8 cellular contexts compared by ENCODE assay signal in the genomic region with DNA sequence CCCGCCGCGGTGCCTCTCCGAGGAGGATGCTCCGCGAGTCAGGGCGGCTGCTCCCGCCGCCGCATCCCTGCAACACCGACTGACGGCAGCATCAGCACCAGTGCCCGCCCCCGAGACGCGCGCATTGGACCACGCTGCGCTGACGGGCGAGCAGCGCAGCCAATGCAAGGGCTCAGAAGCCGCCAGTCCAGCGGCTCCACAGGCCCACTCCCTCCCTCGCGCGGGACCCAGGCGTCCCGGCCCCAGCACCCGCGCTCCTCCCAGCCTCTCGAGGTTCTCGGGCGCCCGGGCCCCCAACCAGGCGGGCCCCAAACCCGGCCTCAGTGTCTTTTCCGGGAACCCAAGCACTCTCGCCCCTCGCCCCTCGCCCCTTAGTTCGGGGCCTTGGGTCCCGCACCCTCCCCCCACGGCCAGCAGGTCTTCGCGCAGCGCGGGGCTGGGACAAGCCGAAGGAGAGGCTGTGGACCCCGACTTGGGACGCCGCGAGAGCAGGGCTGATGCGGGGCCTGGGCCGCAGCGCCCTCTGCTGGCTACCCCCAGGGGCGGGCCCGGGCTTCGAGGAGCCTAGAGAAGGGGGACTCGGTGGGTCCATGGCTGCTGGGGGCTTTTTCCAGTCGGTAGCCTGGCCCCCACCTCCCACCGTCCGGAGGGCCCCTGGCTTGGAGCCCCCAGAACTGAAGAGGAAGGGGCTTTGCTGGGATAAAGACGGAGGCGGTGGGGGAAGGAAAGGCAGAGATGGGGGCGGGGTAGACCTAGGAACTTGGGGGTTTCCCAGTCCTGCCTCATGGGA. TPM values are rescaled to one million over a fixed set of nuclear protein-coding genes. Genes with fewer than 3 reads are reported as not detected.
DNase-seq lines count a peak whose midpoint lies in the region; ATAC-seq, FAIRE-seq and TF ChIP-seq lines count a peak whose summit lies in the region.

A gene (minus strand): TSS at position 81 of the 790 bp plus-strand sequence. CDS start 9,498 bp downstream, outside the sequence.

- TF ChIP-seq CTCF in pancreas (IDR thresholded peaks at IDR 0.05) = peak; percentile 92 to 94 (median 92)
- peak; percentile 80 to 99 (median 92) for TF ChIP-seq CTCF in thyroid gland (IDR thresholded peaks at IDR 0.05)

- peaks cover 3% of the 10 kb centered on the region for H3K27me3 Mint-ChIP-seq in activated naive CD8-positive, alpha-beta T cell

- peak within 1 kb of the TSS; percentile 75 for H3K4me3 Mint-ChIP-seq in activated naive CD8-positive, alpha-beta T cell

- 2% methylated on average over 49 to 66 of the region's 66 CpGs for WGBS in pancreas, 2 donors
- WGBS in thyroid gland, 2 donors = 4 to 25% methylated on average over 6 to 30 of the region's 66 CpGs

- no peak for TF ChIP-seq POLR2A in thyroid gland (IDR thresholded peaks at IDR 0.05)

- intact Hi-C loops in Right ventricle myocardium inferior (cut with DNase I) (loop anchor here (1.0 to 10.0 kb wide), 2 partner anchors 35 to 279 kb away; no protein-coding TSS in a partner anchor), pancreas (cut with DNase I) (no loop called here), thyroid gland (cut with DNase I) (loop anchor here (2.0 kb wide), 1 partner anchor 37 kb away; no protein-coding TSS in a partner anchor)

- peak; percentile 70 for DNase-seq in DMS53 treated with DMSO at 0.1 percent for 48 hours (lab: John Stamatoyannopoulos, UW; ENCODE audit: unreplicated experiment)
- DNase-seq in GOT3 (lab: John Stamatoyannopoulos, UW) = peak; percentile 3
- DNase-seq in M059J (ENCODE audit: low read depth) = peak; percentile 74
- DNase-seq in SK-N-MC (ENCODE audit: low read depth, low spot score) = no peak
- DNase-seq in Right ventricle myocardium inferior (ENCODE audit: missing footprints) = peak; percentile 92
- peak; percentile 71 to 93 (median 83) for DNase-seq in pancreas
- peak; percentile 79 to 83 for DNase-seq in thyroid gland

- no peaks in the 10 kb centered on the region for H3K9me3 Mint-ChIP-seq in activated naive CD8-positive, alpha-beta T cell (ENCODE audit: low read depth)

- H3K36me3 ChIP-seq in SK-N-MC (ENCODE audit: insufficient read depth, low read length) (no peaks in the 10 kb centered on the region), pancreas (no peaks in the 10 kb centered on the region), thyroid gland (no peaks in the 10 kb centered on the region)

- H3K36me3 Mint-ChIP-seq in activated naive CD8-positive, alpha-beta T cell = no peaks in the 10 kb centered on the region

- FAIRE-seq in pancreas (lab: Jason Lieb, UNC) = no peak

- H3K4me1 ChIP-seq in pancreas (no peaks in the 10 kb centered on the region), thyroid gland (no peaks in the 10 kb centered on the region)

- peaks cover 12% of the 10 kb centered on the region for H3K4me1 Mint-ChIP-seq in activated naive CD8-positive, alpha-beta T cell (ENCODE audit: low read depth)

- H3K27ac Mint-ChIP-seq in activated naive CD8-positive, alpha-beta T cell = no peak within 1 kb of the TSS

- ATAC-seq in Right ventricle myocardium inferior (peak; percentile 97), pancreas (peak; percentile 98 to 99 (median 99))

- H3K27me3 ChIP-seq in pancreas = no peaks in the 10 kb centered on the region
- H3K27me3 ChIP-seq in thyroid gland = no peaks in the 10 kb centered on the region

- H3K27ac ChIP-seq in SK-N-MC (no peak within 1 kb of the TSS), pancreas (no peak within 1 kb of the TSS), thyroid gland (no peak within 1 kb of the TSS)

- peak within 1 kb of the TSS; percentile 53 for H3K9ac ChIP-seq in SK-N-MC (ENCODE audit: insufficient read length)

- H3K9me3 ChIP-seq in SK-N-MC (ENCODE audit: low read depth, low read length) (no peaks in the 10 kb centered on the region), pancreas (no peaks in the 10 kb centered on the region), thyroid gland (no peaks in the 10 kb centered on the region)

- H3K4me3 ChIP-seq in SK-N-MC (peak within 1 kb of the TSS; percentile 87), pancreas (peak within 1 kb of the TSS; percentile 47 to 83 (median 70)), thyroid gland (replicated peaks in 1 of 3) (peak within 1 kb of the TSS in 2 of 3 donors; percentile 71 to 93)

RNA-seq across cellular contexts. Expression of the gene that starts here (rescaled TPM):
- 0.12 TPM in 1 of 2 replicates, not detected in the other for total RNA-seq in M059J (2014; rRNA removed; shearing (Covaris generic))
- total RNA-seq in Right ventricle myocardium inferior = 1.9 TPM
- 10 to 100 TPM in 1 of 6 donors, 1 to 10 TPM in 4, under 1 TPM in 1; 0.69 to 10.8 (median 2.2) TPM for total RNA-seq in pancreas
- polyA plus RNA-seq in pancreas = 1 to 10 TPM in 1 of 2 donors, under 1 TPM in 1; 0.89 to 2.8 TPM
- 10 to 100 TPM in 1 of 4 donors, 1 to 10 TPM in 3; 2.0 to 12.3 (median 4.8) TPM for total RNA-seq in thyroid gland

Comparison
In these comparisons a context has a peak if more than half of its experiments do, and no peak if none do; other contexts are left out.
1. Peak in DNase-seq in M059J; RNA of the gene not detected or under 1 TPM.
2. intact Hi-C loops: an anchor here in Right ventricle myocardium inferior (1.0 to 10.0 kb wide) and thyroid gland (2.0 kb wide); none called in pancreas.